1 cellular context compared by ENCODE assay signal in the genomic region with DNA sequence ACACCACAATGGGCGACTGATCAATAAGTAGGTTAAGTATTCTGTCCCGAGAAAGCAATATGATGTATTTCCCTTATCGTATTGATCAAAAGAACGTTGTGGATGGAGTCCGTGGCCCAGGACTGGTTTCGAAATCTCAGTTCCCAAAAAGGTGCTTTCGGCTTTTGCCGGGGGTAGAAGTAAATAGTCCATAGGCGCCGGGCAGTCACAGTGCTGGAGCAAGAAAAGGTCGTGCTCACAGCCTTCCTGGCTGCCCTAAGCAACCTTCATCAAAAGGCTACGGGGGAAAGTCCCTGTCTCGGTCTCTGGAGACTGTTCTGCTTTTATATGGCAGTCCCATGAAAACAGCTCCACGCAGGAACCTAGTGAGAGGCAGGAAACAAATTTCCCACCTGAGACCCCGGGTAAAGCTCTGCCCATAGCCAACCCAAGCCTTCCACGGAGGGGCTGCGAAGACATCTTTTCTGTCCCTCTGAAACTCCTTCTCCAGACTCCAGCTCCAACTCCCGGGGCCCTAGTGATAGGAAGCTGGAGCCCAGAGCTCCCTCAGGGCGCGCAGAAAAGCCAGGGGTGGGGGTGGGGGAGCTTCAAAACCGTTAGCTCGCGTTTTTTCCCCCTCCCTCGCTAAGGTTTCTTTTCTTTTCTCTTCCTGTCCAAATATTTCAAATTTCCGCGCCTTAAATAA.
TF ChIP-seq lines count a peak whose summit lies in the region.

No MANE protein-coding gene starts in this region.

TF ChIP-seq in HCT116, 20 proteins besides CTCF, POLR2A, EP300 and RAD21 (continued from another document):
- TF ChIP-seq, protein P1, sequence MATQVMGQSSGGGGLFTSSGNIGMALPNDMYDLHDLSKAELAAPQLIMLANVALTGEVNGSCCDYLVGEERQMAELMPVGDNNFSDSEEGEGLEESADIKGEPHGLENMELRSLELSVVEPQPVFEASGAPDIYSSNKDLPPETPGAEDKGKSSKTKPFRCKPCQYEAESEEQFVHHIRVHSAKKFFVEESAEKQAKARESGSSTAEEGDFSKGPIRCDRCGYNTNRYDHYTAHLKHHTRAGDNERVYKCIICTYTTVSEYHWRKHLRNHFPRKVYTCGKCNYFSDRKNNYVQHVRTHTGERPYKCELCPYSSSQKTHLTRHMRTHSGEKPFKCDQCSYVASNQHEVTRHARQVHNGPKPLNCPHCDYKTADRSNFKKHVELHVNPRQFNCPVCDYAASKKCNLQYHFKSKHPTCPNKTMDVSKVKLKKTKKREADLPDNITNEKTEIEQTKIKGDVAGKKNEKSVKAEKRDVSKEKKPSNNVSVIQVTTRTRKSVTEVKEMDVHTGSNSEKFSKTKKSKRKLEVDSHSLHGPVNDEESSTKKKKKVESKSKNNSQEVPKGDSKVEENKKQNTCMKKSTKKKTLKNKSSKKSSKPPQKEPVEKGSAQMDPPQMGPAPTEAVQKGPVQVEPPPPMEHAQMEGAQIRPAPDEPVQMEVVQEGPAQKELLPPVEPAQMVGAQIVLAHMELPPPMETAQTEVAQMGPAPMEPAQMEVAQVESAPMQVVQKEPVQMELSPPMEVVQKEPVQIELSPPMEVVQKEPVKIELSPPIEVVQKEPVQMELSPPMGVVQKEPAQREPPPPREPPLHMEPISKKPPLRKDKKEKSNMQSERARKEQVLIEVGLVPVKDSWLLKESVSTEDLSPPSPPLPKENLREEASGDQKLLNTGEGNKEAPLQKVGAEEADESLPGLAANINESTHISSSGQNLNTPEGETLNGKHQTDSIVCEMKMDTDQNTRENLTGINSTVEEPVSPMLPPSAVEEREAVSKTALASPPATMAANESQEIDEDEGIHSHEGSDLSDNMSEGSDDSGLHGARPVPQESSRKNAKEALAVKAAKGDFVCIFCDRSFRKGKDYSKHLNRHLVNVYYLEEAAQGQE (IDR thresholded peaks at IDR 0.05; ENCODE audit: low read depth), result no peak
- TF ChIP-seq TCF7L2 (IDR thresholded peaks at IDR 0.05; ENCODE audit: borderline replicate concordance, extremely low read depth, insufficient read depth, insufficient read length) (no peak), ELF1 (IDR thresholded peaks at IDR 0.05; ENCODE audit: borderline replicate concordance, low read depth) (no peak), YY1 (IDR thresholded peaks at IDR 0.05; ENCODE audit: extremely low read depth, insufficient replicate concordance, low read depth, low read length) (no peak), SRF (IDR thresholded peaks at IDR 0.05; ENCODE audit: low read depth) (no peak), EZH2phosphoT487 (IDR thresholded peaks at IDR 0.05; ENCODE audit: borderline replicate concordance) (no peak), FOSL1 (IDR thresholded peaks at IDR 0.05; ENCODE audit: low read depth) (no peak), CBX3 (IDR thresholded peaks at IDR 0.05; ENCODE audit: low read depth) (no peak), EZH2 (IDR thresholded peaks at IDR 0.05) (no peak), JUND (IDR thresholded peaks at IDR 0.05) (no peak), CEBPB (IDR thresholded peaks at IDR 0.05; ENCODE audit: low read depth) (no peak)
- TF ChIP-seq, protein P2, sequence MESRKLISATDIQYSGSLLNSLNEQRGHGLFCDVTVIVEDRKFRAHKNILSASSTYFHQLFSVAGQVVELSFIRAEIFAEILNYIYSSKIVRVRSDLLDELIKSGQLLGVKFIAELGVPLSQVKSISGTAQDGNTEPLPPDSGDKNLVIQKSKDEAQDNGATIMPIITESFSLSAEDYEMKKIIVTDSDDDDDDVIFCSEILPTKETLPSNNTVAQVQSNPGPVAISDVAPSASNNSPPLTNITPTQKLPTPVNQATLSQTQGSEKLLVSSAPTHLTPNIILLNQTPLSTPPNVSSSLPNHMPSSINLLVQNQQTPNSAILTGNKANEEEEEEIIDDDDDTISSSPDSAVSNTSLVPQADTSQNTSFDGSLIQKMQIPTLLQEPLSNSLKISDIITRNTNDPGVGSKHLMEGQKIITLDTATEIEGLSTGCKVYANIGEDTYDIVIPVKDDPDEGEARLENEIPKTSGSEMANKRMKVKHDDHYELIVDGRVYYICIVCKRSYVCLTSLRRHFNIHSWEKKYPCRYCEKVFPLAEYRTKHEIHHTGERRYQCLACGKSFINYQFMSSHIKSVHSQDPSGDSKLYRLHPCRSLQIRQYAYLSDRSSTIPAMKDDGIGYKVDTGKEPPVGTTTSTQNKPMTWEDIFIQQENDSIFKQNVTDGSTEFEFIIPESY (IDR thresholded peaks at IDR 0.05; ENCODE audit: extremely low read depth, insufficient replicate concordance, low read length), result no peak
- TF ChIP-seq, protein P3, sequence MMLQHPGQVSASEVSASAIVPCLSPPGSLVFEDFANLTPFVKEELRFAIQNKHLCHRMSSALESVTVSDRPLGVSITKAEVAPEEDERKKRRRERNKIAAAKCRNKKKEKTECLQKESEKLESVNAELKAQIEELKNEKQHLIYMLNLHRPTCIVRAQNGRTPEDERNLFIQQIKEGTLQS (IDR thresholded peaks at IDR 0.05), result no peak
